1 cellular context compared by ENCODE assay signal in genomic region chr7:23956769-23957556, GRCh38.
TF ChIP-seq lines count a peak whose summit lies in the region.

No MANE protein-coding gene starts in this region.

TF ChIP-seq in HepG2, 621 proteins besides CTCF, POLR2A, EP300 and RAD21 (continued from another document and continues in another):
- TF ChIP-seq KIAA2018 (CRISPR knock-in tag; IDR thresholded peaks at IDR 0.05; ENCODE audit: borderline replicate concordance) (no peak), CHCHD3 (CRISPR knock-in tag; IDR thresholded peaks at IDR 0.05) (no peak), HNF4A (CRISPR knock-in tag; IDR thresholded peaks at IDR 0.05) (peak; percentile 52; the same call in 1 of the 2 replicates), ZNF75D (CRISPR knock-in tag; IDR thresholded peaks at IDR 0.05; ENCODE audit: borderline replicate concordance) (no peak), PLRG1 (conservative IDR thresholded peaks at IDR 0.05) (no peak), ZFP1 (CRISPR knock-in tag; IDR thresholded peaks at IDR 0.05) (no peak), ZKSCAN1 (IDR thresholded peaks at IDR 0.05; ENCODE audit: low read length) (no peak), KLF13 (CRISPR knock-in tag; IDR thresholded peaks at IDR 0.05) (no peak), CSRNP2 (CRISPR knock-in tag; conservative IDR thresholded peaks at IDR 0.05; ENCODE audit: low read depth) (no peak), ZNF160 (CRISPR knock-in tag; IDR thresholded peaks at IDR 0.05) (no peak), DMAP1 (CRISPR knock-in tag; IDR thresholded peaks at IDR 0.05) (no peak), ZNF282 (IDR thresholded peaks at IDR 0.05; ENCODE audit: partially characterized antibody) (no peak), ZNF292 (CRISPR knock-in tag; IDR thresholded peaks at IDR 0.05; ENCODE audit: borderline replicate concordance, low read depth) (no peak; the same call in 1 of the 2 replicates), MXD4 (CRISPR knock-in tag; IDR thresholded peaks at IDR 0.05) (no peak), ZKSCAN8 (CRISPR knock-in tag; IDR thresholded peaks at IDR 0.05; ENCODE audit: borderline replicate concordance) (no peak), ZGPAT (CRISPR knock-in tag; IDR thresholded peaks at IDR 0.05) (no peak), ZNF605 (CRISPR knock-in tag; IDR thresholded peaks at IDR 0.05) (no peak), SMAD9 (CRISPR knock-in tag; IDR thresholded peaks at IDR 0.05) (no peak), SYNCRIP (IDR thresholded peaks at IDR 0.05; ENCODE audit: insufficient read depth, low read depth, low read length) (no peak), ZNF841 (CRISPR knock-in tag; IDR thresholded peaks at IDR 0.05; ENCODE audit: borderline replicate concordance) (no peak), MBNL3 (CRISPR knock-in tag; conservative IDR thresholded peaks at IDR 0.05) (no peak), EED (CRISPR knock-in tag; IDR thresholded peaks at IDR 0.05) (no peak), ZBTB3 (CRISPR knock-in tag; IDR thresholded peaks at IDR 0.05; ENCODE audit: borderline replicate concordance, low read depth) (no peak), SOX13 (IDR thresholded peaks at IDR 0.05) (no peak), SOX13 (CRISPR knock-in tag; conservative IDR thresholded peaks at IDR 0.05 in 1 of 2, IDR thresholded peaks at IDR 0.05 in 1 of 2) (no peak), CEBPG (CRISPR knock-in tag; IDR thresholded peaks at IDR 0.05) (no peak), HOMEZ (CRISPR knock-in tag; IDR thresholded peaks at IDR 0.05; ENCODE audit: low read depth) (no peak), ZNF143 (CRISPR knock-in tag; IDR thresholded peaks at IDR 0.05) (no peak), SAFB2 (CRISPR knock-in tag; IDR thresholded peaks at IDR 0.05; ENCODE audit: borderline replicate concordance, low read depth) (no peak), RFX3 (CRISPR knock-in tag; IDR thresholded peaks at IDR 0.05) (no peak), FOXP1 (IDR thresholded peaks at IDR 0.05) (no peak), FOXP1 (CRISPR knock-in tag; IDR thresholded peaks at IDR 0.05) (peak; percentile 89), PHF20 (CRISPR knock-in tag; IDR thresholded peaks at IDR 0.05) (no peak), TRIM22 (IDR thresholded peaks at IDR 0.05) (no peak), ZBTB14 (CRISPR knock-in tag; IDR thresholded peaks at IDR 0.05) (no peak), ZSCAN5A (CRISPR knock-in tag; IDR thresholded peaks at IDR 0.05; ENCODE audit: borderline replicate concordance) (no peak), SP5 (CRISPR knock-in tag; IDR thresholded peaks at IDR 0.05; ENCODE audit: borderline replicate concordance, low read depth) (no peak), MAFK (conservative IDR thresholded peaks at IDR 0.05 in 1 of 2, IDR thresholded peaks at IDR 0.05 in 1 of 2; ENCODE audit: low read length in 2 of 2) (no peak), PRDM15 (CRISPR knock-in tag; IDR thresholded peaks at IDR 0.05) (no peak), ZNF354B (CRISPR knock-in tag; IDR thresholded peaks at IDR 0.05) (no peak), ASH2L (IDR thresholded peaks at IDR 0.05; ENCODE audit: insufficient read length, low read depth, low read length) (peak; percentile 18), NR2C2 (CRISPR knock-in tag; IDR thresholded peaks at IDR 0.05; ENCODE audit: borderline replicate concordance) (no peak), XBP1 (CRISPR knock-in tag; IDR thresholded peaks at IDR 0.05) (no peak), HNRNPH1 (optimal IDR thresholded peaks at IDR 0.05; ENCODE audit: low read depth, low read length) (no peak), MIER2 (CRISPR knock-in tag; IDR thresholded peaks at IDR 0.05) (no peak), HOXA3 (CRISPR knock-in tag; IDR thresholded peaks at IDR 0.05) (no peak; the same call in 1 of the 2 replicates)
